In the genomic region with DNA sequence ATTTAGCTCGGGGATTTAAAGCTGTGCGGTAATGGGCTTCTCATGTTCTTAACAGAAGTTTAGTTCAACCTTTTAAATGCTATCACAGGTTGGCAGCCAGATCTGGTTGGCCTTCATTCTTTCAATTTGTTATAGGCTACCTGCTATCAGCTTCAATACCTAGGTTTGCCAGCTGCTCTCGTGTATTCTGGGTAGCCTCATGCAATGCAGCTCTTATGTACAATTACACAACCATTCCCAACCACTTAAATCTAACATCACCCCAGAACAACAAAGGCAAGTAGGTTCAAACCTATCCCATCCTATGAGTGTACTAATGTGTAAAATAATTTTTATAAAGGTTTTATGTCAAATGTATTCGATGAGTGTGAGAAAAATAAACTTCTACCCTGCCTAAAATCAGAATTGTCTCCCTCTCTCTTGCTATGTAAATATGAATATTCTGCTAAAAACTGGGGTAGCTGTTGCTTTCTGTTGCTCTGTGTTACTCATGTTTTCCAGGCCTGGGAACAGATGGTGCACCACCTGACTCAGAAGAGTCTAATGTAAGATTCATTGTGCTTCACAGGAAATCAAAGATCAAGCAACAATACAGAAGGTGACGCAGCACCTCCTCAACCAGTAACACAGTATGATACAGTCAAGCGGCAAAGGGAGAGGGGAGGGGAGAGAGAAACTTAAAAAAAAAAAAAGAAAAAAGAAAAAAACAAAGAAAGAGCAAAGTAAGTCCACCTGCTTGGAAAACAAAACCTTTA, we compare ENCODE assay signal across 12 cellular contexts.
DNase-seq lines count a peak whose midpoint lies in the region; ATAC-seq and TF ChIP-seq lines count a peak whose summit lies in the region.
"Had no signal": no experiment of that assay in that cellular context is flagged by ENCODE, and none has a peak within 500 bp of the region (broad histone marks: within the 10 kb centered on the region; RNA-seq: fewer than 3 reads in every experiment).

No MANE protein-coding gene starts in this region.

- no peak overlapping the region for H3K4me3 Mint-ChIP-seq in activated CD8-positive, alpha-beta T cell treated with anti-CD3 and anti-CD28 coated beads for 36 hours
- no peak overlapping the region for H3K4me3 Mint-ChIP-seq in activated CD8-positive, alpha-beta T cell treated with anti-CD3 and anti-CD28 coated beads, Interleukin-2, amount 10 ng/mL, durations not matched to agents 7 days and 5 days
- H3K4me3 Mint-ChIP-seq in stimulated activated effector memory CD8-positive, alpha-beta T cell treated with anti-CD3 and anti-CD28 coated beads, Interleukin-12 subunit alpha, Interleukin-12 subunit beta, amount 100 ng/mL, for 72 hours: no peak overlapping the region
- no peak overlapping the region for H3K4me3 Mint-ChIP-seq in naive thymus-derived CD4-positive, alpha-beta T cell
- H3K4me3 Mint-ChIP-seq: activated naive CD8-positive, alpha-beta T cell treated with anti-CD3 and anti-CD28 coated beads, Interleukin-2, amount 10 ng/mL, durations not matched to agents 7 days and 5 days; CD4-positive, CD25-positive, alpha-beta regulatory T cell; T-helper 17 cell had no signal

- no peaks in the 10 kb centered on the region for H3K36me3 Mint-ChIP-seq in activated CD8-positive, alpha-beta T cell treated with anti-CD3 and anti-CD28 coated beads for 36 hours (ENCODE audit: low read depth)
- no peaks in the 10 kb centered on the region for H3K36me3 Mint-ChIP-seq in activated CD8-positive, alpha-beta T cell treated with anti-CD3 and anti-CD28 coated beads, Interleukin-2, amount 10 ng/mL, durations not matched to agents 7 days and 5 days (ENCODE audit: low read depth)
- H3K36me3 Mint-ChIP-seq in stimulated activated effector memory CD8-positive, alpha-beta T cell treated with anti-CD3 and anti-CD28 coated beads, Interleukin-12 subunit alpha, Interleukin-12 subunit beta, amount 100 ng/mL, for 72 hours: no peaks in the 10 kb centered on the region
- no peaks in the 10 kb centered on the region for H3K36me3 Mint-ChIP-seq in naive thymus-derived CD4-positive, alpha-beta T cell
- H3K36me3 Mint-ChIP-seq: activated naive CD8-positive, alpha-beta T cell treated with anti-CD3 and anti-CD28 coated beads, Interleukin-2, amount 10 ng/mL, durations not matched to agents 7 days and 5 days; CD4-positive, CD25-positive, alpha-beta regulatory T cell had no signal

- ATAC-seq in activated CD8-positive, alpha-beta T cell treated with anti-CD3 and anti-CD28 coated beads for 36 hours: peak; percentile 77
- ATAC-seq in activated CD8-positive, alpha-beta T cell treated with anti-CD3 and anti-CD28 coated beads, Interleukin-2, amount 10 ng/mL, durations not matched to agents 7 days and 5 days: no peak
- ATAC-seq in stimulated activated effector memory CD8-positive, alpha-beta T cell treated with anti-CD3 and anti-CD28 coated beads, Interleukin-12 subunit alpha, Interleukin-12 subunit beta, amount 100 ng/mL, for 72 hours: peak; percentile 100
- ATAC-seq in naive thymus-derived CD4-positive, alpha-beta T cell: no peak
- ATAC-seq in left lobe of liver (no peak), GM18907 (IDR thresholded peaks at IDR 0.05; ENCODE audit: unreplicated experiment) (no peak)
- ATAC-seq: T-helper 17 cell had no signal

- H3K36me3 ChIP-seq in naive thymus-derived CD4-positive, alpha-beta T cell (ENCODE audit: control insufficient read depth in 2 of 3, insufficient read depth in 3 of 3, low read length in 3 of 3): no peaks in the 10 kb centered on the region
- H3K36me3 ChIP-seq: prostate gland had no signal

- H3K4me3 ChIP-seq in naive thymus-derived CD4-positive, alpha-beta T cell (ENCODE audit: low read length): no peak overlapping the region
- H3K4me3 ChIP-seq: prostate gland had no signal

- no peak overlapping the region for H3K27ac Mint-ChIP-seq in activated CD8-positive, alpha-beta T cell treated with anti-CD3 and anti-CD28 coated beads for 36 hours
- no peak overlapping the region for H3K27ac Mint-ChIP-seq in activated CD8-positive, alpha-beta T cell treated with anti-CD3 and anti-CD28 coated beads, Interleukin-2, amount 10 ng/mL, durations not matched to agents 7 days and 5 days
- H3K27ac Mint-ChIP-seq in stimulated activated effector memory CD8-positive, alpha-beta T cell treated with anti-CD3 and anti-CD28 coated beads, Interleukin-12 subunit alpha, Interleukin-12 subunit beta, amount 100 ng/mL, for 72 hours: peak overlapping the region; percentile 40
- H3K27ac Mint-ChIP-seq in naive thymus-derived CD4-positive, alpha-beta T cell: no peak overlapping the region
- H3K27ac Mint-ChIP-seq: activated naive CD8-positive, alpha-beta T cell treated with anti-CD3 and anti-CD28 coated beads, Interleukin-2, amount 10 ng/mL, durations not matched to agents 7 days and 5 days; CD4-positive, CD25-positive, alpha-beta regulatory T cell; T-helper 17 cell had no signal

- H3K9me3 Mint-ChIP-seq in activated CD8-positive, alpha-beta T cell treated with anti-CD3 and anti-CD28 coated beads for 36 hours: no peaks in the 10 kb centered on the region
- H3K9me3 Mint-ChIP-seq in activated CD8-positive, alpha-beta T cell treated with anti-CD3 and anti-CD28 coated beads, Interleukin-2, amount 10 ng/mL, durations not matched to agents 7 days and 5 days (ENCODE audit: insufficient read depth): no peaks in the 10 kb centered on the region
- H3K9me3 Mint-ChIP-seq in stimulated activated effector memory CD8-positive, alpha-beta T cell treated with anti-CD3 and anti-CD28 coated beads, Interleukin-12 subunit alpha, Interleukin-12 subunit beta, amount 100 ng/mL, for 72 hours: no peaks in the 10 kb centered on the region
- peaks cover 0 to 15% (median 6%) of the 10 kb centered on the region in 11 donors for H3K9me3 Mint-ChIP-seq in naive thymus-derived CD4-positive, alpha-beta T cell

- H3K27me3 Mint-ChIP-seq in activated CD8-positive, alpha-beta T cell treated with anti-CD3 and anti-CD28 coated beads for 36 hours: no peaks in the 10 kb centered on the region
- no peaks in the 10 kb centered on the region for H3K27me3 Mint-ChIP-seq in activated CD8-positive, alpha-beta T cell treated with anti-CD3 and anti-CD28 coated beads, Interleukin-2, amount 10 ng/mL, durations not matched to agents 7 days and 5 days (ENCODE audit: low read depth)
- H3K27me3 Mint-ChIP-seq in naive thymus-derived CD4-positive, alpha-beta T cell: no peaks in the 10 kb centered on the region
- H3K27me3 Mint-ChIP-seq: activated naive CD8-positive, alpha-beta T cell treated with anti-CD3 and anti-CD28 coated beads, Interleukin-2, amount 10 ng/mL, durations not matched to agents 7 days and 5 days; T-helper 17 cell had no signal

- H3K9me3 ChIP-seq in naive thymus-derived CD4-positive, alpha-beta T cell (ENCODE audit: control insufficient read depth in 2 of 3, low read length in 3 of 3): no peaks in the 10 kb centered on the region
- H3K9me3 ChIP-seq: prostate gland had no signal

- CTCF ChIA-PET in activated CD8-positive, alpha-beta T cell treated with anti-CD3 and anti-CD28 coated beads for 36 hours (lab: Charles Lee): no interaction called here
- CTCF ChIA-PET in activated CD8-positive, alpha-beta T cell treated with anti-CD3 and anti-CD28 coated beads, Interleukin-2, amount 10 ng/mL, durations not matched to agents 7 days and 5 days (lab: Charles Lee): no interaction called here
- CTCF ChIA-PET in naive thymus-derived CD4-positive, alpha-beta T cell (lab: Charles Lee): interaction anchor here (0.7 kb wide), 1 partner anchor 11 kb away, joined by 3 read pairs; no protein-coding TSS in a partner anchor

- no peaks in the 10 kb centered on the region for H3K4me1 Mint-ChIP-seq in activated CD8-positive, alpha-beta T cell treated with anti-CD3 and anti-CD28 coated beads for 36 hours (ENCODE audit: low read depth)
- H3K4me1 Mint-ChIP-seq in activated CD8-positive, alpha-beta T cell treated with anti-CD3 and anti-CD28 coated beads, Interleukin-2, amount 10 ng/mL, durations not matched to agents 7 days and 5 days (ENCODE audit: low read depth): no peaks in the 10 kb centered on the region
- H3K4me1 Mint-ChIP-seq in stimulated activated effector memory CD8-positive, alpha-beta T cell treated with anti-CD3 and anti-CD28 coated beads, Interleukin-12 subunit alpha, Interleukin-12 subunit beta, amount 100 ng/mL, for 72 hours: peaks cover 6% of the 10 kb centered on the region
- H3K4me1 Mint-ChIP-seq in naive thymus-derived CD4-positive, alpha-beta T cell: peaks cover 0 to 2% (median 0%) of the 10 kb centered on the region in 7 donors
- H3K4me1 Mint-ChIP-seq: activated naive CD8-positive, alpha-beta T cell treated with anti-CD3 and anti-CD28 coated beads, Interleukin-2, amount 10 ng/mL, durations not matched to agents 7 days and 5 days had no signal

- intact Hi-C loops in activated CD8-positive, alpha-beta T cell treated with anti-CD3 and anti-CD28 coated beads for 36 hours (cut with micrococcal nuclease): no loop called here
- intact Hi-C loops in naive thymus-derived CD4-positive, alpha-beta T cell (cut with micrococcal nuclease): no loop called here

- DNase-seq in activated CD8-positive, alpha-beta T cell treated with anti-CD3 and anti-CD28 coated beads for 36 hours: peak; percentile 36
- no peak for DNase-seq in activated CD8-positive, alpha-beta T cell treated with anti-CD3 and anti-CD28 coated beads, Interleukin-2, amount 10 ng/mL, durations not matched to agents 7 days and 5 days
- DNase-seq in NCI-H69 (lab: John Stamatoyannopoulos, UW): peak; percentile 96
- DNase-seq in epithelial cell of prostate (ENCODE audit: low read depth, low spot score): peak; percentile 87
- no peak for DNase-seq in stimulated activated effector memory CD8-positive, alpha-beta T cell treated with anti-CD3 and anti-CD28 coated beads, Interleukin-12 subunit alpha, Interleukin-12 subunit beta, amount 100 ng/mL, for 72 hours (ENCODE audit: low spot score in 2 of 2)
- no peak for DNase-seq in naive thymus-derived CD4-positive, alpha-beta T cell
- DNase-seq in left lobe of liver (ENCODE audit: low spot score): no peak
- DNase-seq: activated naive CD8-positive, alpha-beta T cell treated with anti-CD3 and anti-CD28 coated beads, Interleukin-2, amount 10 ng/mL, durations not matched to agents 7 days and 5 days; CD4-positive, CD25-positive, alpha-beta regulatory T cell; T-helper 17 cell had no signal

- no peaks in the 10 kb centered on the region for H3K4me1 ChIP-seq in naive thymus-derived CD4-positive, alpha-beta T cell (ENCODE audit: control insufficient read depth in 2 of 2, insufficient read depth in 2 of 2, low read length in 2 of 2)
- H3K4me1 ChIP-seq: prostate gland had no signal

- TF ChIP-seq CTCF in activated CD8-positive, alpha-beta T cell treated with anti-CD3 and anti-CD28 coated beads for 36 hours (IDR thresholded peaks at IDR 0.05): no peak

- POLR2A ChIA-PET in activated CD8-positive, alpha-beta T cell treated with anti-CD3 and anti-CD28 coated beads for 36 hours (lab: Charles Lee): no interaction called here
- POLR2A ChIA-PET in activated CD8-positive, alpha-beta T cell treated with anti-CD3 and anti-CD28 coated beads, Interleukin-2, amount 10 ng/mL, durations not matched to agents 7 days and 5 days (lab: Charles Lee): no interaction called here
- POLR2A ChIA-PET in naive thymus-derived CD4-positive, alpha-beta T cell (lab: Charles Lee): no interaction called here

- H3K27me3 ChIP-seq in naive thymus-derived CD4-positive, alpha-beta T cell (ENCODE audit: control insufficient read depth in 2 of 2, insufficient read depth in 2 of 2, low read length in 2 of 2): no peaks in the 10 kb centered on the region

- peak overlapping the region; percentile 87 for H3K27ac ChIP-seq in epithelial cell of prostate
- H3K27ac ChIP-seq in naive thymus-derived CD4-positive, alpha-beta T cell (ENCODE audit: low read depth, low read length): no peak overlapping the region
- H3K27ac ChIP-seq: prostate gland had no signal

Comparison
In these comparisons a context has a peak if more than half of its experiments do, and no peak if none do; other contexts are left out.
1. ATAC-seq: peak in activated CD8-positive, alpha-beta T cell treated with anti-CD3 and anti-CD28 coated beads for 36 hours (single experiment) and stimulated activated effector memory CD8-positive, alpha-beta T cell treated with anti-CD3 and anti-CD28 coated beads, Interleukin-12 subunit alpha, Interleukin-12 subunit beta, amount 100 ng/mL, for 72 hours (single experiment); none in activated CD8-positive, alpha-beta T cell treated with anti-CD3 and anti-CD28 coated beads, Interleukin-2, amount 10 ng/mL, durations not matched to agents 7 days and 5 days (single experiment), naive thymus-derived CD4-positive, alpha-beta T cell (single experiment), left lobe of liver (single experiment) and GM18907 (single experiment).
2. DNase-seq: peak in activated CD8-positive, alpha-beta T cell treated with anti-CD3 and anti-CD28 coated beads for 36 hours (single experiment), NCI-H69 (single experiment) and epithelial cell of prostate (single experiment); none in activated CD8-positive, alpha-beta T cell treated with anti-CD3 and anti-CD28 coated beads, Interleukin-2, amount 10 ng/mL, durations not matched to agents 7 days and 5 days (single experiment), stimulated activated effector memory CD8-positive, alpha-beta T cell treated with anti-CD3 and anti-CD28 coated beads, Interleukin-12 subunit alpha, Interleukin-12 subunit beta, amount 100 ng/mL, for 72 hours (0 of 2), naive thymus-derived CD4-positive, alpha-beta T cell (0 of 9) and left lobe of liver (single experiment).